In genomic region chr14:56386024-56386423, GRCh38 we compare ENCODE assay signal across 24 cellular contexts.
"Had no signal": no experiment of that assay in that cellular context is flagged by ENCODE, and none has a peak within 500 bp of the region (broad histone marks: within the 10 kb centered on the region; RNA-seq: fewer than 3 reads in every experiment).

No MANE protein-coding gene starts in this region.

- H3K27me3 Mint-ChIP-seq: progenitor cell of endocrine pancreas; stimulated activated naive B cell treated with anti-CD40 and anti-IgM and Interleukin-4, amounts not matched to agents 10 μg/mL and 1 μg/mL and 100 μg/mL, for 72 hours; stimulated activated naive CD8-positive, alpha-beta T cell treated with anti-CD3 and anti-CD28 coated beads, Interleukin-15, Interleukin-2, amounts not matched to agents 100 ng/mL and 50 ng/mL, for 24 hours had no signal

- H3K36me3 Mint-ChIP-seq: neural progenitor cell; stimulated activated effector memory CD8-positive, alpha-beta T cell treated with anti-CD3 and anti-CD28 coated beads, Interleukin-12 subunit alpha, Interleukin-12 subunit beta, amount 100 ng/mL, for 72 hours had no signal

- FAIRE-seq: urothelium cell line had no signal

- H3K4me1 Mint-ChIP-seq: nephron; neural progenitor cell; stimulated activated effector memory CD8-positive, alpha-beta T cell treated with anti-CD3 and anti-CD28 coated beads, Interleukin-12 subunit alpha, Interleukin-12 subunit beta, amount 100 ng/mL, for 72 hours; stimulated activated naive B cell treated with anti-CD40 and anti-IgM and Interleukin-4, amounts not matched to agents 10 μg/mL and 1 μg/mL and 100 μg/mL, for 72 hours had no signal

- H3K4me3 Mint-ChIP-seq: nephron; neural progenitor cell; stimulated activated effector memory CD8-positive, alpha-beta T cell treated with anti-CD3 and anti-CD28 coated beads, Interleukin-12 subunit alpha, Interleukin-12 subunit beta, amount 100 ng/mL, for 72 hours; stimulated activated naive B cell treated with anti-CD40 and anti-IgM and Interleukin-4, amounts not matched to agents 10 μg/mL and 1 μg/mL and 100 μg/mL, for 72 hours; stimulated activated naive CD8-positive, alpha-beta T cell treated with anti-CD3 and anti-CD28 coated beads, Interleukin-15, Interleukin-2, amounts not matched to agents 100 ng/mL and 50 ng/mL, for 24 hours had no signal

- ATAC-seq: psoas muscle; right cardiac atrium; right lobe of liver; stimulated activated effector memory CD8-positive, alpha-beta T cell treated with anti-CD3 and anti-CD28 coated beads, Interleukin-12 subunit alpha, Interleukin-12 subunit beta, amount 100 ng/mL, for 72 hours; stimulated activated naive B cell treated with anti-CD40 and anti-IgM and Interleukin-4, amounts not matched to agents 10 μg/mL and 1 μg/mL and 100 μg/mL, for 72 hours had no signal

- DNase-seq: occipital lobe; ovary; posterior cingulate gyrus; psoas muscle; right cardiac atrium; right lobe of liver; sigmoid colon; small intestine; stimulated activated CD4-positive, alpha-beta T cell treated with anti-CD3 and anti-CD28 coated beads, Interleukin-15, amount 100 ng/mL, for 24 hours; stimulated activated CD4-positive, alpha-beta T cell treated with anti-CD3 and anti-CD28 coated beads, Interleukin-2, amount 100 ng/mL, for 24 hours; stimulated activated CD4-positive, alpha-beta T cell treated with anti-CD3 and anti-CD28 coated beads, Interleukin-2, amount 100 ng/mL, for 48 hours; stimulated activated CD4-positive, alpha-beta T cell treated with anti-CD3 and anti-CD28 coated beads, Interleukin-4, amount 100 ng/mL, for 24 hours; stimulated activated naive B cell treated with anti-CD40 and anti-IgM and Interleukin-4, amounts not matched to agents 10 μg/mL and 1 μg/mL and 100 μg/mL, for 72 hours; stimulated activated naive CD4-positive, alpha-beta T cell treated with Interleukin-2 at 50 U/mL for 16 hours; stomach; thyroid gland; trophoblast cell; upper lobe of left lung had no signal

- H3K27ac Mint-ChIP-seq: nephron; neural progenitor cell; progenitor cell of endocrine pancreas; stimulated activated effector memory CD8-positive, alpha-beta T cell treated with anti-CD3 and anti-CD28 coated beads, Interleukin-12 subunit alpha, Interleukin-12 subunit beta, amount 100 ng/mL, for 72 hours; stimulated activated naive B cell treated with anti-CD40 and anti-IgM and Interleukin-4, amounts not matched to agents 10 μg/mL and 1 μg/mL and 100 μg/mL, for 72 hours; stimulated activated naive CD8-positive, alpha-beta T cell treated with anti-CD3 and anti-CD28 coated beads, Interleukin-15, Interleukin-2, amounts not matched to agents 100 ng/mL and 50 ng/mL, for 24 hours had no signal
